In genomic region chr18:2823202-2823601, GRCh38 we compare ENCODE assay signal across 32 cellular contexts.
"Had no signal": no experiment of that assay in that cellular context is flagged by ENCODE, and none has a peak within 500 bp of the region (broad histone marks: within the 10 kb centered on the region; RNA-seq: fewer than 3 reads in every experiment).

No MANE protein-coding gene starts in this region.

- H3K27ac ChIP-seq: adrenal gland, body of pancreas, brain microvascular endothelial cell, breast epithelium, VCaP had no signal

- H3K9me3 ChIP-seq: adrenal gland, body of pancreas, breast epithelium had no signal

- H3K36me3 ChIP-seq: adrenal gland, brain microvascular endothelial cell, breast epithelium had no signal

- H3K36me3 Mint-ChIP-seq: activated CD4-positive, alpha-beta memory T cell treated with anti-CD3 and anti-CD28 coated beads for 36 hours; activated naive CD4-positive, alpha-beta T cell treated with anti-CD3 and anti-CD28 coated beads, Interleukin-2, amount 50 U/mL, for 72 hours; activated naive CD8-positive, alpha-beta T cell treated with anti-CD3 and anti-CD28 coated beads for 36 hours; T-cell had no signal

- H3K27me3 Mint-ChIP-seq: activated B cell treated with CpG ODN at 0.5 μM for 24 hours; activated CD4-positive, alpha-beta memory T cell treated with anti-CD3 and anti-CD28 coated beads for 36 hours; activated naive CD8-positive, alpha-beta T cell treated with anti-CD3 and anti-CD28 coated beads for 36 hours; activated T-helper 17 cell treated with anti-CD3 and anti-CD28 coated beads, Interleukin-2, amount 50 U/mL, for 72 hours; T-cell had no signal

- H3K27ac Mint-ChIP-seq: activated B cell treated with CpG ODN at 0.5 μM for 24 hours; activated CD4-positive, alpha-beta memory T cell treated with anti-CD3 and anti-CD28 coated beads for 36 hours; activated naive CD4-positive, alpha-beta T cell treated with anti-CD3 and anti-CD28 coated beads for 36 hours; activated naive CD4-positive, alpha-beta T cell treated with anti-CD3 and anti-CD28 coated beads, Interleukin-2, amount 50 U/mL, for 72 hours; activated naive CD8-positive, alpha-beta T cell treated with anti-CD3 and anti-CD28 coated beads for 36 hours; activated T-cell treated with anti-CD3 and anti-CD28 coated beads, Interleukin-2, amount 50 U/mL, for 72 hours; activated T-helper 1 cell treated with anti-CD3 and anti-CD28 coated beads, Interleukin-12 subunit alpha, Interleukin-12 subunit beta, Interleukin-2, Interleukin-4 antibody, amounts not matched to agents 30 ng/mL and 10 ng/mL and 1 ng/mL, durations not matched to agents 14 hours and 24 hours and 36 hours; activated T-helper 17 cell treated with anti-CD3 and anti-CD28 coated beads, Interleukin-2, amount 50 U/mL, for 72 hours; T-cell; T-helper 2 cell treated with Interferon-gamma antibody and Interleukin-4, amounts not matched to agents 5 μg/mL and 100 μg/mL, for 36 hours had no signal

- H3K9me3 Mint-ChIP-seq: activated naive CD4-positive, alpha-beta T cell treated with anti-CD3 and anti-CD28 coated beads, Interleukin-2, amount 50 U/mL, for 72 hours; activated T-cell treated with anti-CD3 and anti-CD28 coated beads, Interleukin-2, amount 50 U/mL, for 4 hours; activated T-helper 17 cell treated with anti-CD3 and anti-CD28 coated beads, Interleukin-2, amount 50 U/mL, for 72 hours; T-helper 2 cell treated with Interferon-gamma antibody and Interleukin-4, amounts not matched to agents 5 μg/mL and 100 μg/mL, for 36 hours had no signal

- ATAC-seq: activated naive CD4-positive, alpha-beta T cell treated with anti-CD3 and anti-CD28 coated beads, Interleukin-2, amount 50 U/mL, for 72 hours; activated T-cell treated with anti-CD3 and anti-CD28 coated beads, Interleukin-2, amount 50 U/mL, for 4 hours; activated T-cell treated with anti-CD3 and anti-CD28 coated beads, Interleukin-2, amount 50 U/mL, for 72 hours; activated T-helper 17 cell treated with anti-CD3 and anti-CD28 coated beads, Interleukin-2, amount 50 U/mL, for 72 hours; body of pancreas; T-cell had no signal

- H3K4me3 Mint-ChIP-seq: activated B cell treated with CpG ODN at 0.5 μM for 24 hours; activated CD4-positive, alpha-beta memory T cell treated with anti-CD3 and anti-CD28 coated beads for 36 hours; activated naive CD4-positive, alpha-beta T cell treated with anti-CD3 and anti-CD28 coated beads for 36 hours; activated naive CD8-positive, alpha-beta T cell treated with anti-CD3 and anti-CD28 coated beads for 36 hours; activated T-cell treated with anti-CD3 and anti-CD28 coated beads, Interleukin-2, amount 50 U/mL, for 4 hours; activated T-cell treated with anti-CD3 and anti-CD28 coated beads, Interleukin-2, amount 50 U/mL, for 72 hours; activated T-helper 1 cell treated with anti-CD3 and anti-CD28 coated beads, Interleukin-12 subunit alpha, Interleukin-12 subunit beta, Interleukin-2, Interleukin-4 antibody, amounts not matched to agents 30 ng/mL and 10 ng/mL and 1 ng/mL, durations not matched to agents 14 hours and 24 hours and 36 hours; activated T-helper 17 cell treated with anti-CD3 and anti-CD28 coated beads, Interleukin-2, amount 50 U/mL, for 72 hours; T-cell; T-helper 2 cell treated with Interferon-gamma antibody and Interleukin-4, amounts not matched to agents 5 μg/mL and 100 μg/mL, for 36 hours had no signal

- H3K27me3 ChIP-seq: adrenal gland, body of pancreas, brain microvascular endothelial cell, breast epithelium had no signal

- H3K4me1 ChIP-seq: adrenal gland, body of pancreas, breast epithelium had no signal

- H3K4me1 Mint-ChIP-seq: activated B cell treated with CpG ODN at 0.5 μM for 24 hours; activated naive CD8-positive, alpha-beta T cell treated with anti-CD3 and anti-CD28 coated beads for 36 hours; activated T-helper 17 cell treated with anti-CD3 and anti-CD28 coated beads, Interleukin-2, amount 50 U/mL, for 72 hours; T-cell had no signal

- DNase-seq: activated B cell treated with CpG ODN at 0.5 μM for 24 hours; activated CD4-positive, alpha-beta memory T cell treated with anti-CD3 and anti-CD28 coated beads for 36 hours; activated CD4-positive, alpha-beta T cell treated with anti-CD3 and anti-CD28 coated beads for 48 hours; activated CD4-positive, alpha-beta T cell treated with anti-CD3 and anti-CD28 coated beads, Interleukin-2, amount 50 U/mL, for 1 hour; activated CD4-positive, alpha-beta T cell treated with anti-CD3 and anti-CD28 coated beads, Interleukin-2, amount 50 U/mL, for 4 hours; activated CD4-positive, CD25-positive, alpha-beta regulatory T cell treated with anti-CD3 and anti-CD28 coated beads, Interleukin-2, amount 50 U/mL, for 72 hours; activated CD8-positive, alpha-beta memory T cell treated with anti-CD3 and anti-CD28 coated beads, Interleukin-2, amount 50 U/mL, for 4 hours; activated effector memory CD4-positive, alpha-beta T cell treated with anti-CD3 and anti-CD28 coated beads, Interleukin-2, amount 50 U/mL, for 16 hours; activated gamma-delta T cell treated with Interleukin-2 at 50 U/mL for 16 hours; activated naive CD4-positive, alpha-beta T cell; activated naive CD4-positive, alpha-beta T cell treated with anti-CD3 and anti-CD28 coated beads for 36 hours; activated naive CD4-positive, alpha-beta T cell treated with anti-CD3 and anti-CD28 coated beads, Interleukin-2, amount 50 U/mL, for 16 hours; activated naive CD8-positive, alpha-beta T cell treated with anti-CD3 and anti-CD28 coated beads for 36 hours; activated T-cell treated with anti-CD3 and anti-CD28 coated beads for 4 hours; activated T-cell treated with anti-CD3 and anti-CD28 coated beads, Interleukin-2, amount 50 U/mL, for 1 hour; activated T-cell treated with anti-CD3 and anti-CD28 coated beads, Interleukin-2, amount 50 U/mL, for 4 hours; activated T-cell treated with anti-CD3 and anti-CD28 coated beads, Interleukin-2, amount 50 U/mL, for 72 hours; adrenal gland; amniotic stem cell; aorta; body of pancreas; brain microvascular endothelial cell; central memory CD4-positive, alpha-beta T cell; T-cell; T-helper 2 cell; T-helper 9 cell had no signal

- H3K4me3 ChIP-seq: adrenal gland, body of pancreas, breast epithelium had no signal
